ENCODE assay signal across 8 cellular contexts in the genomic region with DNA sequence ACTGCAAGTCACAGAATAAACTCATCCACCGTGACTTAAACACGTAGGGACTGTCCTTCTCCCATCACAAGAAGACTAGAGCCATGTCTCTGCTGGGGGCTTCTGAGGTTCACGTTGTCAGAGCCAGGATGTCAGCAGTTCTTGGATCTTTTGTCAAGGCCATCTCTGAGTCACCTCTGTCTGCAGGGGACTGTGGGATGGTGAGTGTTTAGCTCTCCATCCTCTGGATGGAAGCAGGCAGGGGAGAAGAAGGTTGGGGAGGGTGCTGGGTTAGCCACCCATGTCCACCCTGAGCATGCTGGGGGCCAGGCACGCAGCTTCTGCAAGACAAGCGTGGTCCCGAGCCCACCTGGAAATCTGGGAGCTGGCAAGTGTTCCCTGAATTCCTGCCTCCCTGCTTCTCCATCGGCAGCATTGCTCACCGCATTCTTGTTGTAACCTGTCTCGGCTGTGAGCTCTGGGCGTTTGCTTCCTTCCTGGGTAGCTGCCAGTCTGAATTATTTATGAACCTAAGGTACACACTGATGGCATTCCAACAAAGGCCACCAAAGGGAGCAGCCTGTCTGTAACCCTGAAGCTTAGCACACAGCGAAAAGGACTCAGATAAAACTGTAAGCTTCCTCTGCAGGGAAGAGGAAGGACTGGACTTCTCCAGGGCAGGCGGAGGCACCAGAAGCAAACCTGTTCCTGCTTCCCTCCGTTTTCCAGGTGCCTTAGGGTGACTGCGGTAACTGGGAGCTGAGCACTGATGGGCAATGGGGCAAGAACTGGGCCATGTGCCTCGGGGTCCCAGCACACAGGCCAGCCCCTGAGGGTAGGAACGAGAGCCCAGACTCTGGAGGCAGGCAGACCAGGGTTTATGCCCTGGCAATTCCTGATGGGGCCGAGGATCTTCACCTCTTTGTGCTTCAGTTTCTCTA.
DNase-seq lines count a peak whose midpoint lies in the region; ATAC-seq and TF ChIP-seq lines count a peak whose summit lies in the region.

No MANE protein-coding gene starts in this region.

- H3K27me3 ChIP-seq in mucosa of stomach (ENCODE audit: control insufficient read depth, insufficient read depth, low read length), result no peaks in the 10 kb centered on the region

- H3K4me3 Mint-ChIP-seq in CD14-positive monocyte, result peak overlapping the region in 1 of 2 donors; percentile 74
- no peak overlapping the region for H3K4me3 Mint-ChIP-seq in chondrocyte (ENCODE audit: unreplicated experiment)

- no peak for DNase-seq in CD14-positive monocyte (ENCODE audit: low spot score)
- peak; percentile 82 for DNase-seq in NCI-H1105 treated with DMSO at 0.1 percent for 48 hours (lab: John Stamatoyannopoulos, UW)
- DNase-seq in chondrocyte (ENCODE audit: low spot score), result peak; percentile 84
- DNase-seq in Ammon's horn (ENCODE audit: low spot score), result no peak
- no peak for DNase-seq in NCI-H524 (lab: John Stamatoyannopoulos, UW)
- no peak for DNase-seq in activated CD4-positive, alpha-beta T cell treated with anti-CD3 and anti-CD28 coated beads for 4 hours

- no peak for ATAC-seq in GM21390 (IDR thresholded peaks at IDR 0.05; ENCODE audit: unreplicated experiment)

- TF ChIP-seq CTCF in CD14-positive monocyte (IDR thresholded peaks at IDR 0.05) (no peak), chondrocyte (IDR thresholded peaks at IDR 0.05) (no peak)

- intact Hi-C loops in CD14-positive monocyte (cut with micrococcal nuclease), result loop anchor here (5.0 to 10.0 kb wide), 2 partner anchors 84 to 87 kb away; a partner anchor contains a TSS

- peaks cover 0 to 4% (median 0%) of the 10 kb centered on the region in 7 donors for H3K9me3 Mint-ChIP-seq in CD14-positive monocyte
- peaks cover 3% of the 10 kb centered on the region for H3K9me3 Mint-ChIP-seq in chondrocyte (ENCODE audit: low read depth)

- H3K36me3 Mint-ChIP-seq in CD14-positive monocyte, result no peaks in the 10 kb centered on the region
- H3K36me3 Mint-ChIP-seq in chondrocyte (ENCODE audit: low read depth), result no peaks in the 10 kb centered on the region

- peak overlapping the region; percentile 87 to 92 (median 91) for H3K27ac Mint-ChIP-seq in CD14-positive monocyte
- peak overlapping the region; percentile 85 for H3K27ac Mint-ChIP-seq in chondrocyte (ENCODE audit: unreplicated experiment)

- H3K4me3 ChIP-seq in mucosa of stomach (ENCODE audit: low read length), result peak overlapping the region; percentile 45

- peaks cover 59% of the 10 kb centered on the region for H3K4me1 ChIP-seq in mucosa of stomach (ENCODE audit: control insufficient read depth, insufficient read depth, low read length)

- peak overlapping the region; percentile 52 for H3K9ac ChIP-seq in mucosa of stomach (ENCODE audit: low read length)

- H3K9me3 ChIP-seq in mucosa of stomach (ENCODE audit: control insufficient read depth, low read length), result no peaks in the 10 kb centered on the region

- H3K36me3 ChIP-seq in mucosa of stomach (ENCODE audit: control insufficient read depth, insufficient read depth, low read length), result no peaks in the 10 kb centered on the region

- H3K4me1 Mint-ChIP-seq in CD14-positive monocyte (peaks cover 34% of the 10 kb centered on the region), chondrocyte (ENCODE audit: low read depth) (peaks cover 59% of the 10 kb centered on the region)

- peaks cover 3 to 8% (median 7%) of the 10 kb centered on the region in 3 donors for H3K27me3 Mint-ChIP-seq in CD14-positive monocyte (ENCODE audit: low read depth in 3 of 3)
- H3K27me3 Mint-ChIP-seq in chondrocyte (ENCODE audit: low read depth), result no peaks in the 10 kb centered on the region

Comparison
In these comparisons a context has a peak if more than half of its experiments do, and no peak if none do; other contexts are left out.
1. DNase-seq: peak in NCI-H1105 treated with DMSO at 0.1 percent for 48 hours (single experiment) and chondrocyte (single experiment); none in CD14-positive monocyte (single experiment), Ammon's horn (single experiment), NCI-H524 (0 of 2) and activated CD4-positive, alpha-beta T cell treated with anti-CD3 and anti-CD28 coated beads for 4 hours (0 of 2).